ENCODE assay signal across 17 cellular contexts in the genomic region with DNA sequence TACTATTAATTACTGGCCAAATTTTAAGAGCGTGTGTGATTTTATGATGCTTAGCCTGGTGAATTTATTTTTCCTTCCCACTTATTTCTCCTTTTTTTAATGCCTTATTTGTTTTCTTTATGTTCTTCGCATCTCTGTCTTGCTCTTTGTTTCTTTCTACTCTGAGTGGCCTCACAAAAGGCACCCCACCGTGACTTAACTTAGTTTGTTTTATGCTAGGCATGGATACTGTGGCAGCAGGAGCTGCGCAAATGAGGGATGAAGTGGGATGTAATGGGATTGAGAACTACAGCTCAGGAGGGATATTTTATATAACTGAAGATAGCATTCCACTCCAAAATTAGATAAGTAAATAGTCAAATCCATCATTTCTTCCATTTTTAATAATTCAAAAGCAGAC. TPM values are rescaled to one million over a fixed set of nuclear protein-coding genes. Genes with fewer than 3 reads are reported as not detected.
A peak's percentile ranks its signal among the peaks of the same experiment; 100 is the strongest.
DNase-seq lines count a peak whose midpoint lies in the region; ATAC-seq and TF ChIP-seq lines count a peak whose summit lies in the region.
"Had no signal": no experiment of that assay in that cellular context is flagged by ENCODE, and none has a peak within 500 bp of the region (broad histone marks: within the 10 kb centered on the region; RNA-seq: fewer than 3 reads in every experiment).

No MANE protein-coding gene starts in this region.

- no peaks in the 10 kb centered on the region for H3K36me3 Mint-ChIP-seq in WTC11
- no peaks in the 10 kb centered on the region for H3K36me3 Mint-ChIP-seq in nephron (ENCODE audit: low read depth)

- peaks cover 11% of the 10 kb centered on the region for H3K27me3 Mint-ChIP-seq in WTC11 (ENCODE audit: low read depth)
- peaks cover 20% of the 10 kb centered on the region for H3K27me3 Mint-ChIP-seq in nephron (ENCODE audit: low read depth)

- H3K27me3 ChIP-seq in H7 (ENCODE audit: control insufficient read depth, insufficient read depth, low read length) (peaks cover 3% of the 10 kb centered on the region; the same call in 1 of the 2 replicates), upper lobe of left lung (peaks cover 0 to 3% (median 1%) of the 10 kb centered on the region in 4 donors), brain microvascular endothelial cell (replicated peaks) (no peaks in the 10 kb centered on the region)

- H3K36me3 ChIP-seq in H7 (replicated peaks; ENCODE audit: control insufficient read depth, insufficient read depth, low read length) (no peaks in the 10 kb centered on the region), upper lobe of left lung (no peaks in the 10 kb centered on the region), brain microvascular endothelial cell (replicated peaks) (no peaks in the 10 kb centered on the region)
- H3K36me3 ChIP-seq: cardiac muscle cell had no signal

- no peak overlapping the region for H3K27ac Mint-ChIP-seq in WTC11
- peak overlapping the region; percentile 66 to 97 (median 81) for H3K27ac Mint-ChIP-seq in nephron
- H3K27ac Mint-ChIP-seq: activated T-cell treated with anti-CD3 and anti-CD28 coated beads, Interleukin-2, amount 50 U/mL, for 72 hours; naive thymus-derived CD4-positive, alpha-beta T cell; T-helper 1 cell treated with Interleukin-12 subunit alpha and Interleukin-12 subunit beta and Interleukin-4 antibody, amounts not matched to agents 30 μg/mL and 1 μg/mL, for 36 hours had no signal

- H3K27ac ChIP-seq in upper lobe of left lung (no peak overlapping the region), brain microvascular endothelial cell (no peak overlapping the region)
- H3K27ac ChIP-seq: cardiac muscle cell had no signal

- 90 to 92% methylated on average over 4 of the region's 4 CpGs for WGBS in upper lobe of left lung, 2 donors

- no peak for TF ChIP-seq POLR2A in upper lobe of left lung (IDR thresholded peaks at IDR 0.05)

- TF ChIP-seq EP300 in upper lobe of left lung (IDR thresholded peaks at IDR 0.05), result no peak

- no peaks in the 10 kb centered on the region for H3K9me3 ChIP-seq in upper lobe of left lung

- POLR2A ChIA-PET in WTC11 (lab: Charles Lee), result no interaction called here

- TF ChIP-seq CTCF in WTC11 (IDR thresholded peaks at IDR 0.05), result no peak
- TF ChIP-seq CTCF in nephron (IDR thresholded peaks at IDR 0.05; ENCODE audit: unreplicated experiment in 3 of 3), result no peak
- no peak for TF ChIP-seq CTCF in upper lobe of left lung (IDR thresholded peaks at IDR 0.05)
- no peak for TF ChIP-seq CTCF in brain microvascular endothelial cell (IDR thresholded peaks at IDR 0.05; ENCODE audit: low read depth, low read length, missing control alignments)

- in situ Hi-C loops in brain microvascular endothelial cell (cut with HindIII; ENCODE audit: low pct_ligation_motif_present, low sequenced_read_pairs), result no loop called here

- H3K4me1 ChIP-seq in upper lobe of left lung, result peaks cover 0 to 25% (median 8%) of the 10 kb centered on the region in 4 donors

- CTCF ChIA-PET in WTC11 (lab: Charles Lee), result interaction anchor here (1.0 to 1.1 kb wide), 3 partner anchors 36 to 160 kb away, joined by 3 to 4 read pairs (median 4); no protein-coding TSS in a partner anchor

- H3K9me3 Mint-ChIP-seq in WTC11 (no peaks in the 10 kb centered on the region), nephron (no peaks in the 10 kb centered on the region)
- H3K9me3 Mint-ChIP-seq: activated T-cell treated with anti-CD3 and anti-CD28 coated beads, Interleukin-2, amount 50 U/mL, for 72 hours; T-helper 1 cell treated with Interleukin-12 subunit alpha and Interleukin-12 subunit beta and Interleukin-4 antibody, amounts not matched to agents 30 μg/mL and 1 μg/mL, for 36 hours had no signal

- peak overlapping the region; percentile 90 for H3K4me3 Mint-ChIP-seq in WTC11
- peak overlapping the region; percentile 96 for H3K4me3 Mint-ChIP-seq in nephron
- H3K4me3 Mint-ChIP-seq: activated T-cell treated with anti-CD3 and anti-CD28 coated beads, Interleukin-2, amount 50 U/mL, for 72 hours; T-helper 1 cell treated with Interleukin-12 subunit alpha and Interleukin-12 subunit beta and Interleukin-4 antibody, amounts not matched to agents 30 μg/mL and 1 μg/mL, for 36 hours had no signal

- DNase-seq in H7 (peak; percentile 17), NCI-H146 (lab: John Stamatoyannopoulos, UW) (peak; percentile 78), WTC11 (ENCODE audit: low spot score) (peak; percentile 19), activated gamma-delta T cell treated with Interleukin-2 at 50 U/mL for 16 hours (no peak), upper lobe of left lung (no peak), brain microvascular endothelial cell (no peak)
- DNase-seq: activated T-cell treated with anti-CD3 and anti-CD28 coated beads, Interleukin-2, amount 50 U/mL, for 72 hours; EL; mammary epithelial cell; naive thymus-derived CD4-positive, alpha-beta T cell; NCI-H446; OCI-M1; SIG-M5 had no signal

- peaks cover 39% of the 10 kb centered on the region for H3K4me1 Mint-ChIP-seq in WTC11
- peaks cover 13% of the 10 kb centered on the region for H3K4me1 Mint-ChIP-seq in nephron

- H3K4me3 ChIP-seq in H7 (ENCODE audit: insufficient read depth, low read depth, low read length) (no peak overlapping the region), upper lobe of left lung (no peak overlapping the region), brain microvascular endothelial cell (ENCODE audit: low read depth, low read length) (no peak overlapping the region)

- ATAC-seq in WTC11, result no peak
- ATAC-seq in GM18858 (IDR thresholded peaks at IDR 0.05; ENCODE audit: unreplicated experiment), result no peak
- no peak for ATAC-seq in upper lobe of left lung (ENCODE audit: low FRiP score in 2 of 2)
- ATAC-seq: activated T-cell treated with anti-CD3 and anti-CD28 coated beads, Interleukin-2, amount 50 U/mL, for 72 hours; naive thymus-derived CD4-positive, alpha-beta T cell had no signal

TF ChIP-seq in WTC11, 78 proteins besides CTCF, POLR2A, EP300 and RAD21 (continues in another document):
- TF ChIP-seq HMGA2 (CRISPR knock-in tag; IDR thresholded peaks at IDR 0.05) (no peak), E2F1 (CRISPR knock-in tag; IDR thresholded peaks at IDR 0.05) (no peak), EMX1 (CRISPR knock-in tag; IDR thresholded peaks at IDR 0.05) (no peak), SP1 (CRISPR knock-in tag; conservative IDR thresholded peaks at IDR 0.05) (no peak), FOXK1 (CRISPR knock-in tag; IDR thresholded peaks at IDR 0.05) (no peak), HMGXB4 (CRISPR knock-in tag; IDR thresholded peaks at IDR 0.05) (no peak), CREM (CRISPR knock-in tag; IDR thresholded peaks at IDR 0.05) (no peak), OVOL2 (CRISPR knock-in tag; IDR thresholded peaks at IDR 0.05; ENCODE audit: borderline replicate concordance) (no peak), ELF4 (CRISPR knock-in tag; IDR thresholded peaks at IDR 0.05; ENCODE audit: low read depth) (no peak)
- TF ChIP-seq, protein P1, sequence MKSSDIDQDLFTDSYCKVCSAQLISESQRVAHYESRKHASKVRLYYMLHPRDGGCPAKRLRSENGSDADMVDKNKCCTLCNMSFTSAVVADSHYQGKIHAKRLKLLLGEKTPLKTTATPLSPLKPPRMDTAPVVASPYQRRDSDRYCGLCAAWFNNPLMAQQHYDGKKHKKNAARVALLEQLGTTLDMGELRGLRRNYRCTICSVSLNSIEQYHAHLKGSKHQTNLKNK (CRISPR knock-in tag; IDR thresholded peaks at IDR 0.05), result no peak
- TF ChIP-seq, protein P2, sequence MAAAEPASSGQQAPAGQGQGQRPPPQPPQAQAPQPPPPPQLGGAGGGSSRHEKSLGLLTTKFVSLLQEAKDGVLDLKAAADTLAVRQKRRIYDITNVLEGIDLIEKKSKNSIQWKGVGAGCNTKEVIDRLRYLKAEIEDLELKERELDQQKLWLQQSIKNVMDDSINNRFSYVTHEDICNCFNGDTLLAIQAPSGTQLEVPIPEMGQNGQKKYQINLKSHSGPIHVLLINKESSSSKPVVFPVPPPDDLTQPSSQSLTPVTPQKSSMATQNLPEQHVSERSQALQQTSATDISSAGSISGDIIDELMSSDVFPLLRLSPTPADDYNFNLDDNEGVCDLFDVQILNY (CRISPR knock-in tag; IDR thresholded peaks at IDR 0.05), result no peak

RNA-seq across cellular contexts. Expression of gene CACNA2D1, which starts 1.6 kb away (rescaled TPM):
- 9.1 and 14.9 TPM in 2 replicates for total RNA-seq in H7 (2014; rRNA removed; shearing (Covaris generic))
- 21.9 to 33.3 TPM (median 22.9 TPM) in 3 replicates for total RNA-seq in WTC11 (2021)
- 10 to 100 TPM in 3 of 6 donors, 1 to 10 TPM in 3; 6.7 to 85.9 (median 9.6) TPM for total RNA-seq in upper lobe of left lung
- total RNA-seq: naive thymus-derived CD4-positive, alpha-beta T cell had no signal

Comparison
In these comparisons a context has a peak if more than half of its experiments do, and no peak if none do; other contexts are left out.
1. DNase-seq: peak in H7 (single experiment), NCI-H146 (single experiment) and WTC11 (single experiment); none in activated gamma-delta T cell treated with Interleukin-2 at 50 U/mL for 16 hours (single experiment), upper lobe of left lung (0 of 2) and brain microvascular endothelial cell (single experiment).